ENCODE assay signal across 9 cellular contexts in genomic region chr15:71651750-71652186, GRCh38.
A peak's percentile ranks its signal among the peaks of the same experiment; 100 is the strongest.
DNase-seq lines count a peak whose midpoint lies in the region; ATAC-seq, FAIRE-seq and TF ChIP-seq lines count a peak whose summit lies in the region.
"Had no signal": no experiment of that assay in that cellular context is flagged by ENCODE, and none has a peak within 500 bp of the region (broad histone marks: within the 10 kb centered on the region; RNA-seq: fewer than 3 reads in every experiment).

No MANE protein-coding gene starts in this region.

- peak; percentile 2 for DNase-seq in activated naive CD8-positive, alpha-beta T cell treated with anti-CD3 and anti-CD28 coated beads, Interleukin-2, amount 50 U/mL, for 24 hours
- DNase-seq in activated naive CD8-positive, alpha-beta T cell treated with anti-CD3 and anti-CD28 coated beads for 36 hours = no peak
- DNase-seq in NCI-H460 (ENCODE audit: extremely low read depth, low read depth) (peak; percentile 7), T47D (ENCODE audit: low read depth in 1 of 2, low spot score in 1 of 2) (peak; percentile 19 to 68), left kidney (ENCODE audit: low read depth, low spot score) (peak; percentile 84), GM12892 (ENCODE audit: insufficient read length) (no peak)

- no peaks in the 10 kb centered on the region for H3K36me3 Mint-ChIP-seq in activated naive CD8-positive, alpha-beta T cell treated with anti-CD3 and anti-CD28 coated beads, Interleukin-2, amount 50 U/mL, for 24 hours (ENCODE audit: low read depth)
- no peaks in the 10 kb centered on the region for H3K36me3 Mint-ChIP-seq in activated naive CD8-positive, alpha-beta T cell treated with anti-CD3 and anti-CD28 coated beads for 36 hours

- peaks cover 5% of the 10 kb centered on the region for H3K27me3 Mint-ChIP-seq in activated naive CD8-positive, alpha-beta T cell treated with anti-CD3 and anti-CD28 coated beads, Interleukin-2, amount 50 U/mL, for 24 hours
- peaks cover 13% of the 10 kb centered on the region for H3K27me3 Mint-ChIP-seq in activated naive CD8-positive, alpha-beta T cell treated with anti-CD3 and anti-CD28 coated beads for 36 hours

- H3K9me3 Mint-ChIP-seq in activated naive CD8-positive, alpha-beta T cell treated with anti-CD3 and anti-CD28 coated beads, Interleukin-2, amount 50 U/mL, for 24 hours = no peaks in the 10 kb centered on the region
- H3K9me3 Mint-ChIP-seq in activated naive CD8-positive, alpha-beta T cell treated with anti-CD3 and anti-CD28 coated beads for 36 hours = no peaks in the 10 kb centered on the region

- TF ChIP-seq POLR2A in GM12892 (IDR thresholded peaks at IDR 0.05; ENCODE audit: low read depth, low read length) = no peak

- no peak for ATAC-seq in activated naive CD8-positive, alpha-beta T cell treated with anti-CD3 and anti-CD28 coated beads, Interleukin-2, amount 50 U/mL, for 24 hours
- ATAC-seq in HG02840 (IDR thresholded peaks at IDR 0.05; ENCODE audit: low FRiP score, unreplicated experiment) (no peak), HG02973 (IDR thresholded peaks at IDR 0.05; ENCODE audit: unreplicated experiment) (no peak)

- no peak overlapping the region for H3K27ac Mint-ChIP-seq in activated naive CD8-positive, alpha-beta T cell treated with anti-CD3 and anti-CD28 coated beads, Interleukin-2, amount 50 U/mL, for 24 hours
- H3K27ac Mint-ChIP-seq in activated naive CD8-positive, alpha-beta T cell treated with anti-CD3 and anti-CD28 coated beads for 36 hours = no peak overlapping the region

- no peak for FAIRE-seq in GM12892 (lab: Jason Lieb, UNC)
- FAIRE-seq: GM18507 had no signal

- no peaks in the 10 kb centered on the region for H3K4me1 Mint-ChIP-seq in activated naive CD8-positive, alpha-beta T cell treated with anti-CD3 and anti-CD28 coated beads, Interleukin-2, amount 50 U/mL, for 24 hours
- no peaks in the 10 kb centered on the region for H3K4me1 Mint-ChIP-seq in activated naive CD8-positive, alpha-beta T cell treated with anti-CD3 and anti-CD28 coated beads for 36 hours

- no peak overlapping the region for H3K4me3 Mint-ChIP-seq in activated naive CD8-positive, alpha-beta T cell treated with anti-CD3 and anti-CD28 coated beads, Interleukin-2, amount 50 U/mL, for 24 hours
- no peak overlapping the region for H3K4me3 Mint-ChIP-seq in activated naive CD8-positive, alpha-beta T cell treated with anti-CD3 and anti-CD28 coated beads for 36 hours

- in situ Hi-C loops in T47D (cut with HindIII; ENCODE audit: low pct_unique_long_range_greater_than_20kb, low sequenced_read_pairs) = no loop called here

Comparison
In these comparisons a context has a peak if more than half of its experiments do, and no peak if none do; other contexts are left out.
1. DNase-seq: peak in activated naive CD8-positive, alpha-beta T cell treated with anti-CD3 and anti-CD28 coated beads, Interleukin-2, amount 50 U/mL, for 24 hours (single experiment), NCI-H460 (single experiment), T47D (2 of 2) and left kidney (single experiment); none in activated naive CD8-positive, alpha-beta T cell treated with anti-CD3 and anti-CD28 coated beads for 36 hours (single experiment) and GM12892 (single experiment).